In genomic region chr17:4959261-4959965, GRCh38 we compare ENCODE assay signal across 26 cellular contexts. TPM values are rescaled to one million over a fixed set of nuclear protein-coding genes. Genes with fewer than 3 reads are reported as not detected.
DNase-seq lines count a peak whose midpoint lies in the region; ATAC-seq, FAIRE-seq and TF ChIP-seq lines count a peak whose summit lies in the region.
"Had no signal": no experiment of that assay in that cellular context is flagged by ENCODE, and none has a peak within 500 bp of the region (broad histone marks: within the 10 kb centered on the region; RNA-seq: fewer than 3 reads in every experiment).

No MANE protein-coding gene starts in this region.

- peak overlapping the region; percentile 72 for H3K27ac Mint-ChIP-seq in activated naive CD4-positive, alpha-beta T cell treated with anti-CD3 and anti-CD28 coated beads, Interleukin-2, amount 50 U/mL, for 24 hours
- no peak overlapping the region for H3K27ac Mint-ChIP-seq in activated naive CD4-positive, alpha-beta T cell treated with anti-CD3 and anti-CD28 coated beads for 36 hours
- H3K27ac Mint-ChIP-seq: neural progenitor cell had no signal

- peaks cover 0 to 18% (median 0%) of the 10 kb centered on the region in 4 donors for H3K4me1 ChIP-seq in Peyer's patch
- peaks cover 0 to 4% of the 10 kb centered on the region in 2 donors for H3K4me1 ChIP-seq in small intestine (ENCODE audit: control insufficient read depth in 2 of 2, insufficient read depth in 1 of 2, low read depth in 1 of 2, low read length in 1 of 2)
- peaks cover 0 to 9% (median 3%) of the 10 kb centered on the region in 4 donors for H3K4me1 ChIP-seq in transverse colon
- H3K4me1 ChIP-seq: BE2C, foreskin keratinocyte, stomach had no signal

- H3K9me3 ChIP-seq in Peyer's patch (no peaks in the 10 kb centered on the region), small intestine (ENCODE audit: control insufficient read depth, low read depth) (no peaks in the 10 kb centered on the region), transverse colon (no peaks in the 10 kb centered on the region)
- H3K9me3 ChIP-seq: BE2C, stomach had no signal

- H3K27me3 Mint-ChIP-seq in activated naive CD4-positive, alpha-beta T cell treated with anti-CD3 and anti-CD28 coated beads, Interleukin-2, amount 50 U/mL, for 24 hours: no peaks in the 10 kb centered on the region
- H3K27me3 Mint-ChIP-seq in activated naive CD4-positive, alpha-beta T cell treated with anti-CD3 and anti-CD28 coated beads for 36 hours (ENCODE audit: low read depth): no peaks in the 10 kb centered on the region

- ATAC-seq in esophagus mucosa: peak; percentile 2
- ATAC-seq: activated T-cell treated with anti-CD3 and anti-CD28 coated beads, Interleukin-2, amount 50 U/mL, for 4 hours; foreskin keratinocyte had no signal

- no peaks in the 10 kb centered on the region for H3K9me3 Mint-ChIP-seq in activated naive CD4-positive, alpha-beta T cell treated with anti-CD3 and anti-CD28 coated beads, Interleukin-2, amount 50 U/mL, for 24 hours
- no peaks in the 10 kb centered on the region for H3K9me3 Mint-ChIP-seq in activated naive CD4-positive, alpha-beta T cell treated with anti-CD3 and anti-CD28 coated beads for 36 hours
- H3K9me3 Mint-ChIP-seq: activated T-cell treated with anti-CD3 and anti-CD28 coated beads, Interleukin-2, amount 50 U/mL, for 4 hours; neural progenitor cell had no signal

- peaks cover 4% of the 10 kb centered on the region for H3K36me3 Mint-ChIP-seq in activated naive CD4-positive, alpha-beta T cell treated with anti-CD3 and anti-CD28 coated beads, Interleukin-2, amount 50 U/mL, for 24 hours
- H3K36me3 Mint-ChIP-seq in activated naive CD4-positive, alpha-beta T cell treated with anti-CD3 and anti-CD28 coated beads for 36 hours (ENCODE audit: low read depth): peaks cover 7% of the 10 kb centered on the region

- TF ChIP-seq POLR2A in Peyer's patch (IDR thresholded peaks at IDR 0.05) (no peak), transverse colon (IDR thresholded peaks at IDR 0.05) (no peak)

- FAIRE-seq in small intestine (lab: Jason Lieb, UNC): no peak
- FAIRE-seq: A204.1, GM18507, TTC549 had no signal

- intact Hi-C loops in activated naive CD4-positive, alpha-beta T cell treated with anti-CD3 and anti-CD28 coated beads for 36 hours (cut with micrococcal nuclease): no loop called here
- intact Hi-C loops in transverse colon (cut with DNase I; ENCODE audit: low total_unique reads): no loop called here

- no peak for TF ChIP-seq CTCF in Peyer's patch (IDR thresholded peaks at IDR 0.05)
- no peak for TF ChIP-seq CTCF in transverse colon (IDR thresholded peaks at IDR 0.05)

- no peak for TF ChIP-seq EP300 in transverse colon (IDR thresholded peaks at IDR 0.05; ENCODE audit: low read depth)

- CTCF ChIA-PET in activated naive CD4-positive, alpha-beta T cell treated with anti-CD3 and anti-CD28 coated beads for 36 hours (lab: Charles Lee): interaction anchor here (1.5 kb wide), 1 partner anchor 50 kb away, joined by 3 read pairs; no protein-coding TSS in a partner anchor

- no peak for DNase-seq in activated naive CD4-positive, alpha-beta T cell treated with anti-CD3 and anti-CD28 coated beads for 36 hours
- DNase-seq in Peyer's patch: peak in 2 of 3 donors; percentile 73 to 83
- DNase-seq in small intestine: peak; percentile 77
- no peak for DNase-seq in OCI-M2 (lab: John Stamatoyannopoulos, UW; ENCODE audit: unreplicated experiment)
- DNase-seq in transverse colon: no peak
- no peak for DNase-seq in cerebellar nuclear complex (lab: John Stamatoyannopoulos, UW)
- DNase-seq: activated CD4-positive, alpha-beta T cell treated with anti-CD3 and anti-CD28 coated beads for 1 hour; activated naive CD4-positive, alpha-beta T cell; activated T-cell treated with anti-CD3 and anti-CD28 coated beads, Interleukin-2, amount 50 U/mL, for 4 hours; BE2C; dorsolateral prefrontal cortex; foreskin keratinocyte; H9; NCI-H1436 treated with DMSO at 0.1 percent for 48 hours; NCI-H526; stomach; T-helper 1 cell; trophoblast cell had no signal

- H3K27me3 ChIP-seq in Peyer's patch (no peaks in the 10 kb centered on the region), small intestine (ENCODE audit: control insufficient read depth in 2 of 2, insufficient read depth in 2 of 2, low read length in 2 of 2) (no peaks in the 10 kb centered on the region), transverse colon (no peaks in the 10 kb centered on the region)
- H3K27me3 ChIP-seq: BE2C, dorsolateral prefrontal cortex, foreskin keratinocyte, hepatocyte, neural progenitor cell, stomach had no signal

- H3K4me3 ChIP-seq in Peyer's patch (no peak overlapping the region), small intestine (ENCODE audit: low read depth in 1 of 2, low read length in 2 of 2) (no peak overlapping the region), transverse colon (no peak overlapping the region)
- H3K4me3 ChIP-seq: dorsolateral prefrontal cortex, hepatocyte, neural progenitor cell, smooth muscle cell, stomach had no signal

- H3K27ac ChIP-seq in Peyer's patch (peak overlapping the region in 2 of 4 donors; percentile 56 to 66), small intestine (ENCODE audit: low read depth in 1 of 2, low read length in 1 of 2) (peak overlapping the region; percentile 17 to 53), transverse colon (peak overlapping the region in 1 of 4 donors; percentile 42)
- H3K27ac ChIP-seq: dorsolateral prefrontal cortex, foreskin keratinocyte, hepatocyte, neural progenitor cell, stomach had no signal

- in situ Hi-C loops in transverse colon (cut with MboI; ENCODE audit: low pct_ligation_motif_present in 1 of 4, low pct_unique_long_range_greater_than_20kb in 1 of 4, low sequenced_read_pairs in 3 of 4): no loop called here

- 32 to 69% (median 45%) methylated on average over 18 of the region's 18 CpGs for WGBS in small intestine, 3 donors
- 74% methylated on average over 18 of the region's 18 CpGs; no CpG with 5 or more reads in 1 of the 2 donors for WGBS in transverse colon (ENCODE audit: low coverage in 1 of 2), 2 donors

- H3K36me3 ChIP-seq in Peyer's patch (peaks cover 0 to 19% (median 0%) of the 10 kb centered on the region in 3 donors), small intestine (ENCODE audit: control insufficient read depth in 2 of 2, insufficient read depth in 2 of 2, low read length in 2 of 2) (no peaks in the 10 kb centered on the region), transverse colon (peaks cover 0 to 7% (median 3%) of the 10 kb centered on the region in 4 donors)
- H3K36me3 ChIP-seq: BE2C, neural progenitor cell had no signal

- H3K4me1 Mint-ChIP-seq in activated naive CD4-positive, alpha-beta T cell treated with anti-CD3 and anti-CD28 coated beads, Interleukin-2, amount 50 U/mL, for 24 hours: peaks cover 7% of the 10 kb centered on the region
- H3K4me1 Mint-ChIP-seq in activated naive CD4-positive, alpha-beta T cell treated with anti-CD3 and anti-CD28 coated beads for 36 hours (ENCODE audit: low read depth): peaks cover 7% of the 10 kb centered on the region

- no peak overlapping the region for H3K4me3 Mint-ChIP-seq in activated naive CD4-positive, alpha-beta T cell treated with anti-CD3 and anti-CD28 coated beads, Interleukin-2, amount 50 U/mL, for 24 hours
- no peak overlapping the region for H3K4me3 Mint-ChIP-seq in activated naive CD4-positive, alpha-beta T cell treated with anti-CD3 and anti-CD28 coated beads for 36 hours
- H3K4me3 Mint-ChIP-seq: activated T-cell treated with anti-CD3 and anti-CD28 coated beads, Interleukin-2, amount 50 U/mL, for 4 hours; neural progenitor cell had no signal

RNA-seq across cellular contexts. Expression of gene SPAG7, which starts 8.2 kb away (rescaled TPM):
- 10 to 100 TPM; 68.6 to 70.2 TPM for total RNA-seq in activated naive CD4-positive, alpha-beta T cell treated with anti-CD3 and anti-CD28 coated beads for 36 hours
- total RNA-seq in Peyer's patch (10 to 100 TPM; 34.2 to 85.0 (median 48.9) TPM), esophagus mucosa (65.7 TPM), transverse colon (10 to 100 TPM in 3 of 4 donors, 1 to 10 TPM in 1; 8.2 to 64.7 (median 47.4) TPM)
- polyA plus RNA-seq in small intestine: 100 to 1,000 TPM in 1 of 3 donors, 10 to 100 TPM in 2; 77.6 to 101 (median 82.4) TPM

RNA-seq across cellular contexts. Expression of gene ENO3, which starts 8.5 kb away (rescaled TPM):
- 10 to 100 TPM; 26.7 to 28.9 TPM for total RNA-seq in activated naive CD4-positive, alpha-beta T cell treated with anti-CD3 and anti-CD28 coated beads for 36 hours
- total RNA-seq in Peyer's patch: 10 to 100 TPM in 3 of 4 donors, 1 to 10 TPM in 1; 7.4 to 27.7 (median 20.6) TPM
- 1.5 TPM for total RNA-seq in esophagus mucosa
- polyA plus RNA-seq in small intestine: 10 to 100 TPM; 10.7 to 98.0 (median 25.9) TPM
- total RNA-seq in transverse colon: 100 to 1,000 TPM in 1 of 4 donors, 10 to 100 TPM in 1, 1 to 10 TPM in 2; 2.5 to 211 (median 12.9) TPM

RNA-seq across cellular contexts. Expression of gene PFN1, which starts 11.1 kb away (rescaled TPM):
- 1,000 to 10,000 TPM; 1,812 to 1,876 TPM for total RNA-seq in activated naive CD4-positive, alpha-beta T cell treated with anti-CD3 and anti-CD28 coated beads for 36 hours
- total RNA-seq in Peyer's patch: 1,000 to 10,000 TPM in 1 of 4 donors, 100 to 1,000 TPM in 3; 530 to 1,064 (median 855) TPM
- total RNA-seq in esophagus mucosa: 455 TPM
- 1,000 to 10,000 TPM in 1 of 3 donors, 100 to 1,000 TPM in 2; 848 to 1,180 (median 968) TPM for polyA plus RNA-seq in small intestine
- 1,000 to 10,000 TPM in 1 of 4 donors, 100 to 1,000 TPM in 3; 743 to 1,049 (median 945) TPM for total RNA-seq in transverse colon

RNA-seq across cellular contexts. Expression of gene RNF167, which starts 19.3 kb away (rescaled TPM):
- total RNA-seq in activated naive CD4-positive, alpha-beta T cell treated with anti-CD3 and anti-CD28 coated beads for 36 hours: 100 to 1,000 TPM; 133 to 140 TPM
- total RNA-seq in Peyer's patch: 10 to 100 TPM; 57.8 to 92.1 (median 78.9) TPM
- total RNA-seq in esophagus mucosa: 79.2 TPM
- polyA plus RNA-seq in small intestine: 100 to 1,000 TPM; 108 to 132 (median 126) TPM
- total RNA-seq in transverse colon: 100 to 1,000 TPM in 1 of 4 donors, 10 to 100 TPM in 3; 57.2 to 348 (median 73.7) TPM

RNA-seq across cellular contexts. Expression of gene SLC25A11, which starts 19.6 kb away (rescaled TPM):
- total RNA-seq in activated naive CD4-positive, alpha-beta T cell treated with anti-CD3 and anti-CD28 coated beads for 36 hours: 10 to 100 TPM; 63.8 to 65.2 TPM
- total RNA-seq in Peyer's patch (10 to 100 TPM; 30.5 to 84.1 (median 60.4) TPM), esophagus mucosa (42.4 TPM), transverse colon (100 to 1,000 TPM in 1 of 4 donors, 10 to 100 TPM in 3; 62.4 to 120 (median 83.9) TPM)
- 10 to 100 TPM; 55.1 to 79.2 (median 66.4) TPM for polyA plus RNA-seq in small intestine

Comparison
In these comparisons a context has a peak if more than half of its experiments do, and no peak if none do; other contexts are left out.
1. DNase-seq: peak in Peyer's patch (2 of 3) and small intestine (single experiment); none in activated naive CD4-positive, alpha-beta T cell treated with anti-CD3 and anti-CD28 coated beads for 36 hours (single experiment), OCI-M2 (single experiment), transverse colon (single experiment) and cerebellar nuclear complex (0 of 2).